ENCODE assay signal across 26 cellular contexts in genomic region chr12:51746416-51746815, GRCh38.
"Had no signal": no experiment of that assay in that cellular context is flagged by ENCODE, and none has a peak within 500 bp of the region (broad histone marks: within the 10 kb centered on the region; RNA-seq: fewer than 3 reads in every experiment).

No MANE protein-coding gene starts in this region.

- H3K27ac ChIP-seq: body of pancreas, colonic mucosa, heart left ventricle, WERI-Rb-1 had no signal

- DNase-seq: activated B cell treated with CpG ODN at 0.5 μM for 24 hours; activated CD4-positive, alpha-beta T cell treated with anti-CD3 and anti-CD28 coated beads for 48 hours; activated CD4-positive, alpha-beta T cell treated with anti-CD3 and anti-CD28 coated beads, Interleukin-2, amount 50 U/mL, for 1 hour; activated CD4-positive, alpha-beta T cell treated with anti-CD3 and anti-CD28 coated beads, Interleukin-2, amount 50 U/mL, for 48 hours; activated CD8-positive, alpha-beta memory T cell treated with anti-CD3 and anti-CD28 coated beads, Interleukin-2, amount 10 ng/mL, durations not matched to agents 7 days and 5 days; activated CD8-positive, alpha-beta memory T cell treated with anti-CD3 and anti-CD28 coated beads, Interleukin-2, amount 50 U/mL, for 4 hours; activated CD8-positive, alpha-beta T cell treated with anti-CD3 and anti-CD28 coated beads, Interleukin-2, amount 10 ng/mL, durations not matched to agents 7 days and 5 days; activated gamma-delta T cell; activated naive CD4-positive, alpha-beta T cell; activated naive CD4-positive, alpha-beta T cell treated with anti-CD3 and anti-CD28 coated beads, Interleukin-2, amount 10 ng/mL, durations not matched to agents 7 days and 5 days; activated T-cell treated with anti-CD3 and anti-CD28 coated beads, Interleukin-2, amount 50 U/mL, for 1 hour; activated T-cell treated with anti-CD3 and anti-CD28 coated beads, Interleukin-2, amount 50 U/mL, for 48 hours; amniotic stem cell; aorta; body of pancreas; central memory CD4-positive, alpha-beta T cell; cerebellar nuclear complex; colonic mucosa; effector memory CD4-positive, alpha-beta T cell; endodermal cell; foreskin fibroblast; heart left ventricle; T-helper 1 cell; T-helper 17 cell; T1000; WERI-Rb-1 had no signal

- H3K27me3 ChIP-seq: body of pancreas, colonic mucosa, heart left ventricle had no signal

- H3K36me3 ChIP-seq: colonic mucosa, heart left ventricle had no signal

- H3K4me3 ChIP-seq: body of pancreas, colonic mucosa, heart left ventricle had no signal

- H3K9me3 ChIP-seq: body of pancreas, colonic mucosa had no signal
